Comparison of ENCODE assay signal across 19 cellular contexts in the genomic region with DNA sequence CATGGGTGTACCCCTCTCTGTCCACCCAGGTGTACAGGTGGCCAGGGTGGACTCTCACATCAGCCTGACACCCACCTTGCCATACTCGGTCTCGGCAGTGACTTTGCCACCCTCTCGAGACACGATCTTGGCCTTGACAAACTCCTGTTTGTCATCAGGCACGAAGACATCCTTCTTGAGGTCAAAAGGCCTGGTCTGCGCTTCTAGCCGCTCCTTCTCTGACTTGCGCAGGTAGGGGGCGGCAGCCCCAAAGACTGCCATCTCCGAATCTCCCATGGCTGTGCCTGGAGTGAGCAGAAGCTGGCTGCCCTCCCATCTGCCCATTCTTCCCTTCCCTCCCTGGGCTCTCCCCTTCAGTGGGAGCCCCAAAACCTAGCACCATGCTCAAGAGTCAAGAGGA. TPM values are rescaled to one million over a fixed set of nuclear protein-coding genes. Genes with fewer than 3 reads are reported as not detected.
DNase-seq lines count a peak whose midpoint lies in the region; ATAC-seq, FAIRE-seq and TF ChIP-seq lines count a peak whose summit lies in the region.
"Had no signal": no experiment of that assay in that cellular context is flagged by ENCODE, and none has a peak within 500 bp of the region (broad histone marks: within the 10 kb centered on the region; RNA-seq: fewer than 3 reads in every experiment).

No MANE protein-coding gene starts in this region.

- H3K27ac Mint-ChIP-seq in activated naive CD8-positive, alpha-beta T cell treated with anti-CD3 and anti-CD28 coated beads, Interleukin-2, amount 10 ng/mL, durations not matched to agents 7 days and 5 days = no peak overlapping the region
- H3K27ac Mint-ChIP-seq in activated naive CD8-positive, alpha-beta T cell treated with anti-CD3 and anti-CD28 coated beads for 36 hours = no peak overlapping the region
- peak overlapping the region; percentile 11 for H3K27ac Mint-ChIP-seq in endothelial cell (ENCODE audit: unreplicated experiment)
- H3K27ac Mint-ChIP-seq: IgD-negative memory B cell had no signal

- TF ChIP-seq CTCF in RWPE2 (IDR thresholded peaks at IDR 0.05; ENCODE audit: poor library complexity, severe bottlenecking) = no peak
- no peak for TF ChIP-seq CTCF in endothelial cell (IDR thresholded peaks at IDR 0.05; ENCODE audit: unreplicated experiment)
- TF ChIP-seq CTCF in psoas muscle (IDR thresholded peaks at IDR 0.05) = no peak
- TF ChIP-seq CTCF in RWPE1 (conservative IDR thresholded peaks at IDR 0.05; ENCODE audit: low read depth) = no peak

- H3K4me3 ChIP-seq in RWPE2 (ENCODE audit: severe bottlenecking) = no peak overlapping the region
- peak overlapping the region; percentile 53 for H3K4me3 ChIP-seq in psoas muscle

- DNase-seq in activated naive CD8-positive, alpha-beta T cell treated with anti-CD3 and anti-CD28 coated beads, Interleukin-2, amount 10 ng/mL, durations not matched to agents 7 days and 5 days = peak; percentile 19
- no peak for DNase-seq in activated naive CD8-positive, alpha-beta T cell treated with anti-CD3 and anti-CD28 coated beads for 36 hours
- DNase-seq in RWPE2 (ENCODE audit: low spot score) (peak; percentile 51), endothelial cell (ENCODE audit: low spot score) (no peak), psoas muscle (no peak), frontal cortex (ENCODE audit: low spot score in 2 of 2) (no peak), RWPE1 (ENCODE audit: low spot score) (no peak), HEK293T (ENCODE audit: extremely low spot score) (no peak)
- DNase-seq: C1 segment of cervical spinal cord, DMS 273 treated with DMSO at 0.1 percent for 48 hours, NCI-H1417, NCI-H2029, NCI-H524 had no signal

- POLR2A ChIA-PET in activated naive CD8-positive, alpha-beta T cell treated with anti-CD3 and anti-CD28 coated beads, Interleukin-2, amount 10 ng/mL, durations not matched to agents 7 days and 5 days (lab: Charles Lee) = no interaction called here
- POLR2A ChIA-PET in RWPE1 (lab: Yijun Ruan, JAX; ENCODE audit: low non-redundant PET) (no interaction called here), HEK293T (lab: Yijun Ruan, JAX) (no interaction called here)

- H3K36me3 ChIP-seq in RWPE2 (ENCODE audit: low read depth) (no peaks in the 10 kb centered on the region), psoas muscle (ENCODE audit: insufficient read depth in 1 of 2, low read depth in 1 of 2) (peaks cover 0 to 3% of the 10 kb centered on the region in 2 donors)

- no peaks in the 10 kb centered on the region for H3K36me3 Mint-ChIP-seq in activated naive CD8-positive, alpha-beta T cell treated with anti-CD3 and anti-CD28 coated beads, Interleukin-2, amount 10 ng/mL, durations not matched to agents 7 days and 5 days
- H3K36me3 Mint-ChIP-seq in activated naive CD8-positive, alpha-beta T cell treated with anti-CD3 and anti-CD28 coated beads for 36 hours = no peaks in the 10 kb centered on the region
- peaks cover 3% of the 10 kb centered on the region for H3K36me3 Mint-ChIP-seq in endothelial cell (ENCODE audit: low read depth, unreplicated experiment)

- H3K27me3 ChIP-seq in RWPE2 (ENCODE audit: insufficient read depth, poor library complexity, severe bottlenecking) = no peaks in the 10 kb centered on the region
- H3K27me3 ChIP-seq in psoas muscle (ENCODE audit: insufficient read depth in 3 of 3, low read length in 2 of 3) = no peaks in the 10 kb centered on the region

- CTCF ChIA-PET in RWPE1 (lab: Yijun Ruan, JAX) = no interaction called here
- CTCF ChIA-PET in HEK293T (lab: Yijun Ruan, JAX) = no interaction called here

- no peaks in the 10 kb centered on the region for H3K9me3 ChIP-seq in RWPE2 (ENCODE audit: severe bottlenecking)
- H3K9me3 ChIP-seq in psoas muscle = no peaks in the 10 kb centered on the region

- H3K4me1 ChIP-seq in RWPE2 (ENCODE audit: insufficient read depth, poor library complexity, severe bottlenecking) (no peaks in the 10 kb centered on the region), psoas muscle (peaks cover 23% of the 10 kb centered on the region)

- no peak for FAIRE-seq in frontal cortex (lab: Jason Lieb, UNC)
- FAIRE-seq: A204.1, RCC 7860 had no signal

- 39 to 60% (median 47%) methylated on average over 10 of the region's 10 CpGs for WGBS in psoas muscle, 3 donors

- no peaks in the 10 kb centered on the region for H3K9me3 Mint-ChIP-seq in activated naive CD8-positive, alpha-beta T cell treated with anti-CD3 and anti-CD28 coated beads, Interleukin-2, amount 10 ng/mL, durations not matched to agents 7 days and 5 days
- no peaks in the 10 kb centered on the region for H3K9me3 Mint-ChIP-seq in activated naive CD8-positive, alpha-beta T cell treated with anti-CD3 and anti-CD28 coated beads for 36 hours
- H3K9me3 Mint-ChIP-seq in endothelial cell (ENCODE audit: unreplicated experiment) = no peaks in the 10 kb centered on the region
- H3K9me3 Mint-ChIP-seq: IgD-negative memory B cell had no signal

- intact Hi-C loops in psoas muscle (cut with DNase I) = no loop called here

- no peak for ATAC-seq in activated naive CD8-positive, alpha-beta T cell treated with anti-CD3 and anti-CD28 coated beads, Interleukin-2, amount 10 ng/mL, durations not matched to agents 7 days and 5 days (ENCODE audit: low read depth)
- ATAC-seq in RWPE2 (ENCODE audit: low read depth) = no peak
- no peak for ATAC-seq in psoas muscle

- peaks cover 7% of the 10 kb centered on the region for H3K4me1 Mint-ChIP-seq in activated naive CD8-positive, alpha-beta T cell treated with anti-CD3 and anti-CD28 coated beads, Interleukin-2, amount 10 ng/mL, durations not matched to agents 7 days and 5 days
- H3K4me1 Mint-ChIP-seq in activated naive CD8-positive, alpha-beta T cell treated with anti-CD3 and anti-CD28 coated beads for 36 hours = no peaks in the 10 kb centered on the region
- H3K4me1 Mint-ChIP-seq in endothelial cell (ENCODE audit: unreplicated experiment) = peaks cover 27% of the 10 kb centered on the region

- H3K27me3 Mint-ChIP-seq in activated naive CD8-positive, alpha-beta T cell treated with anti-CD3 and anti-CD28 coated beads, Interleukin-2, amount 10 ng/mL, durations not matched to agents 7 days and 5 days = peaks cover 5% of the 10 kb centered on the region
- no peaks in the 10 kb centered on the region for H3K27me3 Mint-ChIP-seq in activated naive CD8-positive, alpha-beta T cell treated with anti-CD3 and anti-CD28 coated beads for 36 hours
- H3K27me3 Mint-ChIP-seq in endothelial cell (ENCODE audit: unreplicated experiment) = peaks cover 14% of the 10 kb centered on the region

- no peak overlapping the region for H3K4me3 Mint-ChIP-seq in activated naive CD8-positive, alpha-beta T cell treated with anti-CD3 and anti-CD28 coated beads, Interleukin-2, amount 10 ng/mL, durations not matched to agents 7 days and 5 days
- H3K4me3 Mint-ChIP-seq in activated naive CD8-positive, alpha-beta T cell treated with anti-CD3 and anti-CD28 coated beads for 36 hours = no peak overlapping the region
- no peak overlapping the region for H3K4me3 Mint-ChIP-seq in endothelial cell (ENCODE audit: unreplicated experiment)
- H3K4me3 Mint-ChIP-seq: IgD-negative memory B cell had no signal

- H3K27ac ChIP-seq in RWPE2 (ENCODE audit: poor library complexity, severe bottlenecking) (no peak overlapping the region), psoas muscle (peak overlapping the region; percentile 60), RWPE1 (no peak overlapping the region)

TF ChIP-seq in HEK293T, 16 proteins besides CTCF, POLR2A, EP300 and RAD21:
- TF ChIP-seq ARNT (IDR thresholded peaks at IDR 0.05) (no peak), NFRKB (IDR thresholded peaks at IDR 0.05) (no peak), SUZ12 (IDR thresholded peaks at IDR 0.05) (no peak), HDGF (IDR thresholded peaks at IDR 0.05; ENCODE audit: borderline replicate concordance) (no peak)
TF ChIP-seq in HEK293T: peak in this region for 0.

RNA-seq across cellular contexts. Expression of a gene that starts 2.0 kb away (rescaled TPM):
- not detected for total RNA-seq in activated naive CD8-positive, alpha-beta T cell treated with anti-CD3 and anti-CD28 coated beads, Interleukin-2, amount 10 ng/mL, durations not matched to agents 7 days and 5 days
- under 1 TPM; 0.04 to 0.06 TPM for total RNA-seq in activated naive CD8-positive, alpha-beta T cell treated with anti-CD3 and anti-CD28 coated beads for 36 hours
- total RNA-seq in endothelial cell (ENCODE audit: unreplicated experiment) (0.18 TPM), psoas muscle (over 10,000 TPM in 1 of 4 donors, 1,000 to 10,000 TPM in 3; 4,588 to 15,830 (median 8,724) TPM), frontal cortex (0.41 TPM)
- polyA plus RNA-seq in psoas muscle = 1,000 to 10,000 TPM; 1,035 to 2,043 (median 1,534) TPM
- total RNA-seq: Daoy, H4, HT-29 had no signal
- polyA plus RNA-seq: IgD-negative memory B cell had no signal

RNA-seq across cellular contexts. Expression of a gene that starts 25.4 kb away (rescaled TPM):
- not detected for total RNA-seq in activated naive CD8-positive, alpha-beta T cell treated with anti-CD3 and anti-CD28 coated beads, Interleukin-2, amount 10 ng/mL, durations not matched to agents 7 days and 5 days
- total RNA-seq in activated naive CD8-positive, alpha-beta T cell treated with anti-CD3 and anti-CD28 coated beads for 36 hours = not detected
- total RNA-seq in endothelial cell (ENCODE audit: unreplicated experiment) = 1.6 TPM
- 100 to 1,000 TPM in 3 of 4 donors, 10 to 100 TPM in 1; 44.1 to 532 (median 191) TPM for total RNA-seq in psoas muscle
- polyA plus RNA-seq in psoas muscle = 100 to 1,000 TPM in 1 of 3 donors, 10 to 100 TPM in 2; 50.3 to 143 (median 60.7) TPM
- not detected for total RNA-seq in frontal cortex
- total RNA-seq: Daoy, H4, HT-29 had no signal
- polyA plus RNA-seq: IgD-negative memory B cell had no signal

RNA-seq across cellular contexts. Expression of a gene that starts 36.0 kb away (rescaled TPM):
- 10 to 100 TPM; 48.0 to 50.8 TPM for total RNA-seq in activated naive CD8-positive, alpha-beta T cell treated with anti-CD3 and anti-CD28 coated beads, Interleukin-2, amount 10 ng/mL, durations not matched to agents 7 days and 5 days
- 10 to 100 TPM; 75.2 to 80.3 TPM for total RNA-seq in activated naive CD8-positive, alpha-beta T cell treated with anti-CD3 and anti-CD28 coated beads for 36 hours
- 37.7 TPM for total RNA-seq in endothelial cell (ENCODE audit: unreplicated experiment)
- 10 to 100 TPM; 20.3 to 49.9 (median 30.1) TPM for total RNA-seq in psoas muscle
- 10 to 100 TPM; 60.7 to 91.1 (median 90.1) TPM for polyA plus RNA-seq in psoas muscle
- total RNA-seq in frontal cortex = 44.4 TPM

RNA-seq across cellular contexts. Expression of a gene that starts 56.6 kb away (rescaled TPM):
- total RNA-seq in activated naive CD8-positive, alpha-beta T cell treated with anti-CD3 and anti-CD28 coated beads, Interleukin-2, amount 10 ng/mL, durations not matched to agents 7 days and 5 days = not detected
- not detected for total RNA-seq in activated naive CD8-positive, alpha-beta T cell treated with anti-CD3 and anti-CD28 coated beads for 36 hours
- total RNA-seq in endothelial cell (ENCODE audit: unreplicated experiment) (0.26 TPM), psoas muscle (not detected), frontal cortex (1.6 TPM)
- under 1 TPM; 0.20 to 0.63 (median 0.32) TPM for polyA plus RNA-seq in psoas muscle
- total RNA-seq: Daoy, H4, HT-29 had no signal

Comparison
In these comparisons a context has a peak if more than half of its experiments do, and no peak if none do; other contexts are left out.
1. DNase-seq: peak in activated naive CD8-positive, alpha-beta T cell treated with anti-CD3 and anti-CD28 coated beads, Interleukin-2, amount 10 ng/mL, durations not matched to agents 7 days and 5 days (single experiment) and RWPE2 (single experiment); none in activated naive CD8-positive, alpha-beta T cell treated with anti-CD3 and anti-CD28 coated beads for 36 hours (single experiment), endothelial cell (single experiment), psoas muscle (0 of 2), frontal cortex (0 of 2), RWPE1 (single experiment) and HEK293T (single experiment).
2. RNA of a gene that starts 2.0 kb away (total RNA-seq): 4,588 to 15,830 TPM in psoas muscle; 0.41 TPM in frontal cortex (single experiment), 0.18 TPM in endothelial cell (single experiment), 0.04 to 0.06 TPM in activated naive CD8-positive, alpha-beta T cell treated with anti-CD3 and anti-CD28 coated beads for 36 hours and not detected in activated naive CD8-positive, alpha-beta T cell treated with anti-CD3 and anti-CD28 coated beads, Interleukin-2, amount 10 ng/mL, durations not matched to agents 7 days and 5 days; every median in the first group is over 1,000 times any median in the second.
3. RNA of a gene that starts 25.4 kb away (total RNA-seq): 44.1 to 532 TPM in psoas muscle; 1.6 TPM in endothelial cell (single experiment), not detected in activated naive CD8-positive, alpha-beta T cell treated with anti-CD3 and anti-CD28 coated beads for 36 hours, not detected in activated naive CD8-positive, alpha-beta T cell treated with anti-CD3 and anti-CD28 coated beads, Interleukin-2, amount 10 ng/mL, durations not matched to agents 7 days and 5 days and not detected in frontal cortex (single experiment); every median in the first group is over 10 times any median in the second.